8 cellular contexts compared by ENCODE assay signal in genomic region chr10:624605-625334, GRCh38.
DNase-seq lines count a peak whose midpoint lies in the region; ATAC-seq, FAIRE-seq and TF ChIP-seq lines count a peak whose summit lies in the region.

No MANE protein-coding gene starts in this region.

- H3K27ac ChIP-seq in adrenal gland (peak overlapping the region; percentile 78 to 98 (median 90)), left ventricle myocardium inferior (replicated peaks) (peak overlapping the region; percentile 94)

- H3K4me3 ChIP-seq in adrenal gland, result no peak overlapping the region
- H3K4me3 ChIP-seq in left ventricle myocardium inferior, result peak overlapping the region; percentile 52
- H3K4me3 ChIP-seq in HAP-1, result no peak overlapping the region

- WGBS in adrenal gland, 4 donors, result 30 to 46% (median 38%) methylated on average over 20 to 35 of the region's 35 CpGs

- TF ChIP-seq POLR2A in adrenal gland (IDR thresholded peaks at IDR 0.05) (peak in 1 of 2 donors; percentile 63), GM12891 (IDR thresholded peaks at IDR 0.05; ENCODE audit: low read depth, low read length) (no peak)

- in situ Hi-C loops in KBM-7 (cut with MboI; ENCODE audit: low pct_unique_long_range_greater_than_20kb, low sequenced_read_pairs) (no loop called here), HAP-1 (cut with MboI; ENCODE audit: low sequenced_read_pairs) (no loop called here)

- H3K27me3 ChIP-seq in adrenal gland (no peaks in the 10 kb centered on the region), left ventricle myocardium inferior (ENCODE audit: low read depth) (no peaks in the 10 kb centered on the region), HAP-1 (ENCODE audit: low read depth) (no peaks in the 10 kb centered on the region)

- no peak for FAIRE-seq in GM12891 (lab: Jason Lieb, UNC)

- H3K36me3 ChIP-seq in adrenal gland (replicated peaks in 1 of 2) (no peaks in the 10 kb centered on the region), left ventricle myocardium inferior (no peaks in the 10 kb centered on the region), HAP-1 (replicated peaks) (no peaks in the 10 kb centered on the region)

- no peak for ATAC-seq in HG03354 (IDR thresholded peaks at IDR 0.05; ENCODE audit: poor library complexity, severe bottlenecking, unreplicated experiment)

- no peak for TF ChIP-seq CTCF in adrenal gland (IDR thresholded peaks at IDR 0.05)
- TF ChIP-seq CTCF in left ventricle myocardium inferior (IDR thresholded peaks at IDR 0.05; ENCODE audit: borderline replicate concordance), result no peak

- H3K9me3 ChIP-seq in adrenal gland (replicated peaks in 1 of 3) (no peaks in the 10 kb centered on the region), left ventricle myocardium inferior (replicated peaks) (no peaks in the 10 kb centered on the region), HAP-1 (no peaks in the 10 kb centered on the region)

- H3K4me1 ChIP-seq in adrenal gland (replicated peaks in 1 of 2) (peaks cover 23 to 26% of the 10 kb centered on the region in 2 donors), left ventricle myocardium inferior (peaks cover 82% of the 10 kb centered on the region), HAP-1 (no peaks in the 10 kb centered on the region)

- intact Hi-C loops in adrenal gland (cut with DNase I), result no loop called here
- intact Hi-C loops in left ventricle myocardium inferior (cut with micrococcal nuclease), result no loop called here
- intact Hi-C loops in posterior vena cava (cut with DNase I), result no loop called here

- DNase-seq in KBM-7, result peak; percentile 11
- DNase-seq in adrenal gland, result peak; percentile 79 to 93 (median 92)
- DNase-seq in left ventricle myocardium inferior, result peak; percentile 78
- DNase-seq in posterior vena cava (ENCODE audit: low spot score), result peak; percentile 92
- DNase-seq in GM12891 (ENCODE audit: insufficient read length, low spot score), result no peak
- DNase-seq in ureter (ENCODE audit: low spot score), result no peak
- DNase-seq in HAP-1 (ENCODE audit: low spot score in 2 of 2), result no peak

TF ChIP-seq in GM12891, 5 proteins besides CTCF, POLR2A, EP300 and RAD21:
- no peak for TF ChIP-seq POU2F2 (IDR thresholded peaks at IDR 0.05; ENCODE audit: low read depth, low read length)
- TF ChIP-seq PAX5 (IDR thresholded peaks at IDR 0.05; ENCODE audit: insufficient read depth, low read length, severe bottlenecking), result no peak
- TF ChIP-seq SPI1 (IDR thresholded peaks at IDR 0.05; ENCODE audit: low read depth, low read length), result no peak
- TF ChIP-seq TAF1 (IDR thresholded peaks at IDR 0.05; ENCODE audit: low read depth, low read length), result no peak
- TF ChIP-seq POLR2AphosphoS5 (IDR thresholded peaks at IDR 0.05; ENCODE audit: low read depth, low read length), result no peak

Comparison
In these comparisons a context has a peak if more than half of its experiments do, and no peak if none do; other contexts are left out.
1. DNase-seq: peak in KBM-7 (single experiment), adrenal gland (7 of 7), left ventricle myocardium inferior (single experiment) and posterior vena cava (single experiment); none in GM12891 (single experiment), ureter (single experiment) and HAP-1 (0 of 2).